ENCODE assay signal across 21 cellular contexts in the genomic region with DNA sequence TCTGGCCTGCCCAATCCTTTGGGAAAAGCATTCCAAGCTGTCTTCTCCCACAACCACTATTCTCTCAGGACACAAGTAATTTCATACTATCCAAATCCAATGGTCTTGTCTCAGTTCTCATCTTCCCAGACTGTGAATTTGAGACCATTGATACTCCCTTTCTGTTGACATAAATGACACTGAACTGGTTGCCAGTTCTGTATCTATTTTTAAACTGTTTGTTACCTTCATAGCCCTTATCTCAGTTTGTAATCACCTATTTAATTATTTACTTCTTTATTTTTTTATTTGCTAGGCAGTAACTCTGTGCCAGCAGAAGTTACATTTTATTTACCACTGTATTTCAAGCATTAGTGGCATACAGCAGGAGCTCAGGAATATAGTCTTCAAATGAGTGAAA. TPM values are rescaled to one million over a fixed set of nuclear protein-coding genes. Genes with fewer than 3 reads are reported as not detected.
DNase-seq lines count a peak whose midpoint lies in the region; ATAC-seq, FAIRE-seq and TF ChIP-seq lines count a peak whose summit lies in the region.
"Had no signal": no experiment of that assay in that cellular context is flagged by ENCODE, and none has a peak within 500 bp of the region (broad histone marks: within the 10 kb centered on the region; RNA-seq: fewer than 3 reads in every experiment).

No MANE protein-coding gene starts in this region.

- intact Hi-C loops in kidney (cut with DNase I) (loop anchor here (10.0 kb wide), 1 partner anchor 417 kb away; no protein-coding TSS in a partner anchor), right lobe of liver (cut with DNase I) (no loop called here), aorta (cut with DNase I) (loop anchor here in 1 of 2 donors (10.0 kb wide), 1 partner anchor 737 kb away; no protein-coding TSS in a partner anchor)

- H3K36me3 ChIP-seq in kidney (ENCODE audit: control insufficient read depth in 1 of 2, insufficient read depth in 2 of 2, low read length in 2 of 2), result no peaks in the 10 kb centered on the region
- H3K36me3 ChIP-seq in right lobe of liver, result no peaks in the 10 kb centered on the region
- H3K36me3 ChIP-seq in aorta (ENCODE audit: control insufficient read depth in 1 of 2, insufficient read depth in 2 of 2, low read length in 1 of 2), result no peaks in the 10 kb centered on the region

- no peaks in the 10 kb centered on the region for H3K27me3 ChIP-seq in right lobe of liver
- H3K27me3 ChIP-seq in aorta (ENCODE audit: control insufficient read depth in 1 of 2, insufficient read depth in 2 of 2, low read length in 1 of 2), result no peaks in the 10 kb centered on the region

- no peak overlapping the region for H3K9ac ChIP-seq in kidney (ENCODE audit: low read length in 2 of 2)

- peaks cover 7 to 22% of the 10 kb centered on the region in 2 donors for H3K4me1 ChIP-seq in kidney (ENCODE audit: control insufficient read depth in 1 of 2, insufficient read depth in 1 of 2, low read depth in 1 of 2, low read length in 2 of 2)
- H3K4me1 ChIP-seq in right lobe of liver, result peaks cover 0 to 48% (median 17%) of the 10 kb centered on the region in 4 donors
- no peaks in the 10 kb centered on the region for H3K4me1 ChIP-seq in aorta (ENCODE audit: control insufficient read depth in 1 of 2, insufficient read depth in 2 of 2, low read length in 2 of 2)

- ATAC-seq in right lobe of liver (peak; percentile 49 to 63 (median 58)), aorta (ENCODE audit: low FRiP score) (no peak)
- ATAC-seq: A549, HCT116 had no signal

- H3K9me3 ChIP-seq in kidney (ENCODE audit: control insufficient read depth in 1 of 2, low read length in 2 of 2) (no peaks in the 10 kb centered on the region), right lobe of liver (no peaks in the 10 kb centered on the region), aorta (ENCODE audit: control insufficient read depth, low read length) (no peaks in the 10 kb centered on the region)
- H3K9me3 ChIP-seq: A549 had no signal

- TF ChIP-seq CTCF in 22Rv1 (IDR thresholded peaks at IDR 0.05) (no peak), LNCaP clone FGC (IDR thresholded peaks at IDR 0.05; ENCODE audit: control insufficient read depth, extremely low read depth, insufficient read depth) (no peak), kidney (IDR thresholded peaks at IDR 0.05; ENCODE audit: borderline replicate concordance, extremely low read depth, insufficient read depth) (no peak), right lobe of liver (IDR thresholded peaks at IDR 0.05) (no peak)

- TF ChIP-seq POLR2A in right lobe of liver (IDR thresholded peaks at IDR 0.05), result no peak

- H3K4me3 ChIP-seq in LNCaP clone FGC (ENCODE audit: low read depth, low read length) (peak overlapping the region; percentile 19), kidney (ENCODE audit: low read length in 2 of 2) (no peak overlapping the region), right lobe of liver (no peak overlapping the region), aorta (ENCODE audit: low read length in 2 of 2) (no peak overlapping the region)
- H3K4me3 ChIP-seq: A549 had no signal

- DNase-seq in LNCaP clone FGC (ENCODE audit: low read depth) (peak; percentile 78), kidney (no peak), right lobe of liver (no peak), ureter (ENCODE audit: low spot score) (no peak), aorta (no peak), DMS 273 (lab: John Stamatoyannopoulos, UW; ENCODE audit: unreplicated experiment) (no peak), A172 (ENCODE audit: low spot score) (no peak)
- DNase-seq: AML-193; CD4-positive, alpha-beta memory T cell; DMS79 treated with DMSO at 0.1 percent for 48 hours; GF-D8; GOT3; H7; HFFc6 had no signal

- H3K27ac ChIP-seq in 22Rv1 (peak overlapping the region; percentile 95), kidney (ENCODE audit: low read depth in 2 of 2, low read length in 2 of 2) (peak overlapping the region; percentile 19 to 71), right lobe of liver (peak overlapping the region in 2 of 3 donors; percentile 23 to 32), aorta (ENCODE audit: low read depth in 1 of 2, low read length in 2 of 2) (no peak overlapping the region)
- H3K27ac ChIP-seq: A549 had no signal

- no peak for FAIRE-seq in kidney (lab: Jason Lieb, UNC)
- FAIRE-seq: A549, HTR-8/SVneo had no signal

RNA-seq across cellular contexts. Expression of gene TCEANC2, which starts 24.0 kb away (rescaled TPM):
- total RNA-seq in kidney, result 5.1 TPM
- 3.1 TPM for polyA plus RNA-seq in kidney (ENCODE audit: insufficient read depth, low read depth, low replicate concordance)
- 1 to 10 TPM; 1.2 to 2.9 (median 1.8) TPM for total RNA-seq in right lobe of liver
- 6.7 TPM for total RNA-seq in ureter
- 1 to 10 TPM; 3.5 to 7.0 TPM for total RNA-seq in aorta
- polyA plus RNA-seq in aorta, result 1 to 10 TPM; 2.6 TPM
- total RNA-seq in A172 (2014; rRNA removed; shearing (Covaris generic)), result 2.6 and 3.7 TPM in 2 replicates

RNA-seq across cellular contexts. Expression of gene TMEM59, which starts 24.4 kb away (rescaled TPM):
- total RNA-seq in kidney, result 475 TPM
- 521 TPM for polyA plus RNA-seq in kidney (ENCODE audit: insufficient read depth, low read depth, low replicate concordance)
- total RNA-seq in right lobe of liver, result 100 to 1,000 TPM; 133 to 379 (median 280) TPM
- total RNA-seq in ureter, result 366 TPM
- 100 to 1,000 TPM; 294 to 356 TPM for total RNA-seq in aorta
- polyA plus RNA-seq in aorta, result 100 to 1,000 TPM; 266 to 317 TPM
- 233 and 290 TPM in 2 replicates for total RNA-seq in A172 (2014; rRNA removed; shearing (Covaris generic))

RNA-seq across cellular contexts. Expression of gene LDLRAD1, which starts 59.4 kb away (rescaled TPM):
- not detected for total RNA-seq in kidney
- not detected for polyA plus RNA-seq in kidney (ENCODE audit: insufficient read depth, low read depth, low replicate concordance)
- total RNA-seq in right lobe of liver, result under 1 TPM in 2 of 6 experiments, not detected in 4; 0.44 to 0.57 TPM
- total RNA-seq in ureter, result not detected
- not detected for total RNA-seq in aorta
- not detected for polyA plus RNA-seq in aorta
- total RNA-seq in A172 (2014; rRNA removed; shearing (Covaris generic)), result not detected in 2 replicates
- total RNA-seq: CD4-positive, alpha-beta memory T cell; H7; HFFc6 had no signal
- polyA plus RNA-seq: BJ; CD14-positive monocyte; CD4-positive, alpha-beta memory T cell; IgD-negative memory B cell had no signal

Comparison
In these comparisons a context has a peak if more than half of its experiments do, and no peak if none do; other contexts are left out.
1. H3K27ac ChIP-seq: peak in 22Rv1 (single experiment), kidney (2 of 2) and right lobe of liver (2 of 3); none in aorta (0 of 2).